ENCODE assay signal across 13 cellular contexts in the genomic region with DNA sequence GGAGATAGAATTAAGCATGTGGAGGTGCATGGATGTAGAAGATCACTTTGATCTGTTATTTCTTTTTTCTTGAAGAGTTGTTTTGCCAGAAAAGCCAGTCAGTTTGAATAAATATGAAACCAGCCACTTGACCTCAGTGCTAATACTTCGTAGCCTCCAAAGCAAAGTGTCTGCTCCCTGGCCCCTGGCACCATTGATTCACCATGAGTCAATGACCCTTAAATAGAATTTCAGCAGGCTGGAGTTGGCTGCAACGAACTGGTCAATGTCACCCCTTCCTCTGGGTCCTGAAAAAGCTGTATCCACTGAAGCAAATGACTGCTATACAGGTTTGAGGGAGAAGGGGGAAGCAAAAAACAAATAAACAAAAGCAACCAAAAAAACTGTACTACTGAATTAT. TPM values are rescaled to one million over a fixed set of nuclear protein-coding genes. Genes with fewer than 3 reads are reported as not detected.
DNase-seq lines count a peak whose midpoint lies in the region; FAIRE-seq and TF ChIP-seq lines count a peak whose summit lies in the region.
"Had no signal": no experiment of that assay in that cellular context is flagged by ENCODE, and none has a peak within 500 bp of the region (broad histone marks: within the 10 kb centered on the region; RNA-seq: fewer than 3 reads in every experiment).

No MANE protein-coding gene starts in this region.

- H3K4me3 ChIP-seq in fibroblast of the aortic adventitia (ENCODE audit: low read depth, low read length) (no peak overlapping the region), osteoblast (ENCODE audit: insufficient read depth, low read length) (no peak overlapping the region)

- H3K27ac ChIP-seq in osteoblast (ENCODE audit: low read depth, low read length) = peak overlapping the region; percentile 3
- H3K27ac ChIP-seq: WERI-Rb-1 had no signal

- H3K9me3 ChIP-seq in osteoblast (ENCODE audit: low read depth, low read length) = no peaks in the 10 kb centered on the region

- FAIRE-seq in HTR-8/SVneo (lab: Jason Lieb, UNC) (no peak), D721Med (lab: Jason Lieb, UNC) (no peak)

- H4K20me1 ChIP-seq in osteoblast (ENCODE audit: insufficient read depth, low read length) = no peaks in the 10 kb centered on the region

- TF ChIP-seq CTCF in fibroblast of the aortic adventitia (IDR thresholded peaks at IDR 0.05; ENCODE audit: insufficient read depth, low read length) (no peak), osteoblast (IDR thresholded peaks at IDR 0.05; ENCODE audit: extremely low read depth, low read depth, low read length) (no peak), D721Med (IDR thresholded peaks at IDR 0.05; ENCODE audit: insufficient read depth, missing control alignments) (no peak)

- H3K36me3 ChIP-seq in osteoblast (ENCODE audit: insufficient read depth, low read length) = no peaks in the 10 kb centered on the region

- H3K4me2 ChIP-seq in osteoblast (ENCODE audit: insufficient read depth, low read length) = peak overlapping the region; percentile 12

- no peaks in the 10 kb centered on the region for H3K27me3 ChIP-seq in osteoblast (ENCODE audit: insufficient read depth, low read length)

- H3K79me2 ChIP-seq in osteoblast (ENCODE audit: insufficient read depth, low read length) = no peaks in the 10 kb centered on the region

- peak; percentile 52 for DNase-seq in EH (ENCODE audit: low read depth)
- peak; percentile 81 for DNase-seq in RKO (ENCODE audit: low spot score)
- peak; percentile 49 for DNase-seq in fibroblast of the aortic adventitia (ENCODE audit: low read depth)
- DNase-seq in osteoblast (ENCODE audit: insufficient read length, low spot score, missing footprints) = peak; percentile 15
- no peak for DNase-seq in HTR-8/SVneo (ENCODE audit: insufficient read length, low spot score)
- no peak for DNase-seq in foreskin melanocyte
- DNase-seq in D721Med (ENCODE audit: insufficient read length, low spot score) = no peak
- no peak for DNase-seq in NCI-H524 treated with DMSO at 0.1 percent for 48 hours (lab: John Stamatoyannopoulos, UW)
- DNase-seq: activated CD8-positive, alpha-beta memory T cell treated with anti-CD3 and anti-CD28 coated beads for 24 hours; NCI-H1105; NCI-H226; WERI-Rb-1 had no signal

- H2AFZ ChIP-seq in osteoblast (ENCODE audit: low read length) = no peak overlapping the region

- H3K4me1 ChIP-seq in osteoblast (ENCODE audit: insufficient read depth, low read length) = peaks cover 26% of the 10 kb centered on the region

RNA-seq across cellular contexts. Expression of gene TTN, which starts 57.9 kb away (rescaled TPM):
- total RNA-seq in fibroblast of the aortic adventitia (ENCODE audit: low replicate concordance) = 0.16 and 5.5 TPM in 2 replicates
- under 0.01 TPM in 2 replicates for total RNA-seq in osteoblast
- total RNA-seq: H4 had no signal

Comparison
In these comparisons a context has a peak if more than half of its experiments do, and no peak if none do; other contexts are left out.
1. DNase-seq: peak in EH (single experiment), RKO (single experiment), fibroblast of the aortic adventitia (single experiment) and osteoblast (single experiment); none in HTR-8/SVneo (single experiment), foreskin melanocyte (single experiment), D721Med (single experiment) and NCI-H524 treated with DMSO at 0.1 percent for 48 hours (single experiment).